14 cellular contexts compared by ENCODE assay signal in the genomic region with DNA sequence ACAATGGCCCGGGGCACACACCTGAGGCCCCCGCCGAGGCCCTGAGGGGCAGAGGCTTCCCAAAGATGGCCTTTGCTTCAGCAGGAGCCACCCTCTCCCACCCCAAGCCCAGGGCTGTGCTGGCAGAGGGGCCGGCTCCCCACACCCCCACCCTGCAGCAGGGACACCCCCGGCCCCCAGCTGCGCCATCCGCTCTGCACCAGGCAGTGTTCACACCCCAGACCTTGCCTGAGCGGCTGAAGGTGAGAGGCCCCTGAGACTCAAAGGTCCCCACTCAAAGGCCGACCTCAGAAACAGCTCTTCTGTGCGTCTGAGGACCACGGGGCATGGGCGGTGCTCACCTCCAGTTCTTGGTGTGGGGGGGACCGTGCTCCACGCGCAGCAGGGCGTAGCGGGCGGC. TPM values are rescaled to one million over a fixed set of nuclear protein-coding genes. Genes with fewer than 3 reads are reported as not detected.
DNase-seq lines count a peak whose midpoint lies in the region; ATAC-seq and TF ChIP-seq lines count a peak whose summit lies in the region.
"Had no signal": no experiment of that assay in that cellular context is flagged by ENCODE, and none has a peak within 500 bp of the region (broad histone marks: within the 10 kb centered on the region; RNA-seq: fewer than 3 reads in every experiment).

No MANE protein-coding gene starts in this region.

- intact Hi-C loops in sciatic nerve (cut with DNase I): no loop called here
- intact Hi-C loops in testis (cut with DNase I; ENCODE audit: low total_unique reads): no loop called here

- no peak for TF ChIP-seq POLR2A in testis (IDR thresholded peaks at IDR 0.05)

- H3K4me3 ChIP-seq in endodermal cell (ENCODE audit: low read length) (no peak overlapping the region), testis (no peak overlapping the region)
- H3K4me3 ChIP-seq: BLaER1 treated with 17β-estradiol and CSF1 and Interleukin-3, amounts not matched to agents 10 nM and 100 nM; GM23248 had no signal

- no peak overlapping the region for H3K9ac ChIP-seq in endodermal cell (ENCODE audit: extremely low read depth, low read length, poor library complexity, severe bottlenecking)
- H3K9ac ChIP-seq: BLaER1 treated with 17β-estradiol and CSF1 and Interleukin-3, amounts not matched to agents 10 nM and 100 nM; GM23248 had no signal

- H3K4me1 ChIP-seq in endodermal cell (ENCODE audit: control insufficient read depth, insufficient read depth, low read length): no peaks in the 10 kb centered on the region
- H3K4me1 ChIP-seq in testis: no peaks in the 10 kb centered on the region
- H3K4me1 ChIP-seq: BLaER1 treated with 17β-estradiol and CSF1 and Interleukin-3, amounts not matched to agents 10 nM and 100 nM had no signal

- TF ChIP-seq CTCF in endodermal cell (conservative IDR thresholded peaks at IDR 0.05): no peak
- no peak for TF ChIP-seq CTCF in testis (IDR thresholded peaks at IDR 0.05)

- DNase-seq in stimulated activated naive CD8-positive, alpha-beta T cell treated with anti-CD3 and anti-CD28 coated beads, Interleukin-15, amount 100 ng/mL, for 72 hours: no peak
- no peak for DNase-seq in stimulated activated naive CD8-positive, alpha-beta T cell treated with anti-CD3 and anti-CD28 coated beads, Interleukin-15, Interleukin-2, amounts not matched to agents 100 U/mL and 50 U/mL, for 24 hours
- DNase-seq in endodermal cell: no peak
- no peak for DNase-seq in sciatic nerve (ENCODE audit: low spot score)
- DNase-seq in testis: no peak
- no peak for DNase-seq in activated CD4-positive, alpha-beta T cell treated with anti-CD3 and anti-CD28 coated beads for 4 hours
- no peak for DNase-seq in iPS-NIHi11 (ENCODE audit: low spot score)
- DNase-seq: ACHN; CD4-positive, CD25-positive, alpha-beta regulatory T cell; GF-D8; GM23248; H7 had no signal

- H3K4me1 Mint-ChIP-seq in stimulated activated naive CD8-positive, alpha-beta T cell treated with anti-CD3 and anti-CD28 coated beads, Interleukin-15, amount 100 ng/mL, for 72 hours: no peaks in the 10 kb centered on the region
- no peaks in the 10 kb centered on the region for H3K4me1 Mint-ChIP-seq in endodermal cell
- H3K4me1 Mint-ChIP-seq: CD4-positive, CD25-positive, alpha-beta regulatory T cell had no signal

- no peak overlapping the region for H3K4me3 Mint-ChIP-seq in stimulated activated naive CD8-positive, alpha-beta T cell treated with anti-CD3 and anti-CD28 coated beads, Interleukin-15, amount 100 ng/mL, for 72 hours
- H3K4me3 Mint-ChIP-seq in endodermal cell: no peak overlapping the region
- H3K4me3 Mint-ChIP-seq: CD4-positive, CD25-positive, alpha-beta regulatory T cell had no signal

- H3K36me3 Mint-ChIP-seq in endodermal cell (ENCODE audit: low read depth): peaks cover 13% of the 10 kb centered on the region

- H3K27me3 ChIP-seq in endodermal cell (ENCODE audit: control insufficient read depth, insufficient read depth, low read length, poor library complexity, severe bottlenecking) (no peaks in the 10 kb centered on the region), testis (no peaks in the 10 kb centered on the region)
- H3K27me3 ChIP-seq: BLaER1 treated with 17β-estradiol and CSF1 and Interleukin-3, amounts not matched to agents 10 nM and 100 nM had no signal

- H3K27ac Mint-ChIP-seq in stimulated activated naive CD8-positive, alpha-beta T cell treated with anti-CD3 and anti-CD28 coated beads, Interleukin-15, amount 100 ng/mL, for 72 hours: no peak overlapping the region
- no peak overlapping the region for H3K27ac Mint-ChIP-seq in endodermal cell
- H3K27ac Mint-ChIP-seq: CD4-positive, CD25-positive, alpha-beta regulatory T cell had no signal

- H3K27ac ChIP-seq in endodermal cell (ENCODE audit: low read depth, low read length): peak overlapping the region; percentile 44
- H3K27ac ChIP-seq in testis: no peak overlapping the region
- H3K27ac ChIP-seq: BLaER1 treated with 17β-estradiol and CSF1 and Interleukin-3, amounts not matched to agents 10 nM and 100 nM; GM23248 had no signal

- H3K9me3 ChIP-seq in endodermal cell (ENCODE audit: control insufficient read depth, low read length): no peaks in the 10 kb centered on the region
- no peaks in the 10 kb centered on the region for H3K9me3 ChIP-seq in testis
- H3K9me3 ChIP-seq: BLaER1 treated with 17β-estradiol and CSF1 and Interleukin-3, amounts not matched to agents 10 nM and 100 nM had no signal

- 95% methylated on average over 7 to 18 of the region's 18 CpGs for WGBS in endodermal cell (ENCODE audit: insufficient coverage in 1 of 2, insufficient read length in 1 of 2), 2 experiments
- 95% methylated on average over 15 of the region's 18 CpGs; no CpG with 5 or more reads in 1 of the 2 donors for WGBS in testis, 2 donors

- no peaks in the 10 kb centered on the region for H3K9me3 Mint-ChIP-seq in stimulated activated naive CD8-positive, alpha-beta T cell treated with anti-CD3 and anti-CD28 coated beads, Interleukin-15, amount 100 ng/mL, for 72 hours
- H3K9me3 Mint-ChIP-seq in endodermal cell: no peaks in the 10 kb centered on the region
- H3K9me3 Mint-ChIP-seq: CD4-positive, CD25-positive, alpha-beta regulatory T cell had no signal

- H3K27me3 Mint-ChIP-seq in stimulated activated naive CD8-positive, alpha-beta T cell treated with anti-CD3 and anti-CD28 coated beads, Interleukin-15, amount 100 ng/mL, for 72 hours: no peaks in the 10 kb centered on the region
- H3K27me3 Mint-ChIP-seq in endodermal cell (ENCODE audit: insufficient read depth): no peaks in the 10 kb centered on the region
- H3K27me3 Mint-ChIP-seq: CD4-positive, CD25-positive, alpha-beta regulatory T cell had no signal

- H3K36me3 ChIP-seq in endodermal cell (ENCODE audit: control insufficient read depth, insufficient read depth, low read length) (no peaks in the 10 kb centered on the region), testis (ENCODE audit: low read depth, missing control alignments) (no peaks in the 10 kb centered on the region)

- ATAC-seq in stimulated activated naive CD8-positive, alpha-beta T cell treated with anti-CD3 and anti-CD28 coated beads, Interleukin-15, amount 100 ng/mL, for 72 hours: peak; percentile 33
- ATAC-seq in stimulated activated naive CD8-positive, alpha-beta T cell treated with anti-CD3 and anti-CD28 coated beads, Interleukin-15, Interleukin-2, amounts not matched to agents 100 U/mL and 50 U/mL, for 24 hours: no peak
- ATAC-seq in sciatic nerve (peak; percentile 7), HG02571 (IDR thresholded peaks at IDR 0.05; ENCODE audit: unreplicated experiment) (no peak)

RNA-seq across cellular contexts. Expression of gene SLC12A7, which starts 37.6 kb away (rescaled TPM):
- total RNA-seq in endodermal cell (10 to 100 TPM; 58.9 to 61.6 TPM), sciatic nerve (31.7 TPM), testis (100 to 1,000 TPM; 168 to 212 TPM)
- polyA plus RNA-seq in endodermal cell (2013, experiment 1 of 2): 45.1 TPM
- 40.0 TPM for polyA plus RNA-seq in endodermal cell (2013, experiment 2 of 2)
- polyA plus RNA-seq in testis (ENCODE audit: insufficient read depth, low read depth, low replicate concordance): 73.2 TPM

Comparison
In these comparisons a context has a peak if more than half of its experiments do, and no peak if none do; other contexts are left out.
1. ATAC-seq: peak in stimulated activated naive CD8-positive, alpha-beta T cell treated with anti-CD3 and anti-CD28 coated beads, Interleukin-15, amount 100 ng/mL, for 72 hours (single experiment) and sciatic nerve (single experiment); none in stimulated activated naive CD8-positive, alpha-beta T cell treated with anti-CD3 and anti-CD28 coated beads, Interleukin-15, Interleukin-2, amounts not matched to agents 100 U/mL and 50 U/mL, for 24 hours (single experiment) and HG02571 (single experiment).